ENCODE assay signal across 31 cellular contexts in the genomic region with DNA sequence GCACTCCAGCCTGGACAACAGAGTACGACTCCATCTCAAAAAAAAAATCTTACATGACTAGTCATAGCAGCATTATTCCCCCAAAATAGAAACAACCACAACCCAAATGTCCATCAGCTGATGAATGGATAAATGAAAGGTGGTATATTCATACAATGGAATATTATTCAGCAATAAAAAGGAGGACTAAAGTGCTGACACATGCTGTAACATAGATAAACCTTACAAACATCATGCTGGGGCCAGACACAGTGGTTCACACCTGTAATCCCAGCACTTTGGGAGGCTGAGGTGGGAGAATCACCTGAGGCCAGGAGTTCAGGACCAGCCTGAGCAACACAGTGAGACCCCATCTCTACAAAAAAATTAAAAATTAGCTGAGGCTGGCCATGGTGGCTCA. TPM values are rescaled to one million over a fixed set of nuclear protein-coding genes. Genes with fewer than 3 reads are reported as not detected.
DNase-seq lines count a peak whose midpoint lies in the region; ATAC-seq, FAIRE-seq and TF ChIP-seq lines count a peak whose summit lies in the region.
"Had no signal": no experiment of that assay in that cellular context is flagged by ENCODE, and none has a peak within 500 bp of the region (broad histone marks: within the 10 kb centered on the region; RNA-seq: fewer than 3 reads in every experiment).

No MANE protein-coding gene starts in this region.

- H3K36me3 ChIP-seq in HepG2 (replicated peaks in 1 of 2; ENCODE audit: control insufficient read depth in 1 of 2, insufficient read depth in 2 of 2, low read length in 2 of 2) (no peaks in the 10 kb centered on the region), right lobe of liver (no peaks in the 10 kb centered on the region), IMR-90 (ENCODE audit: control insufficient read depth, insufficient read depth, low read length) (no peaks in the 10 kb centered on the region)
- H3K36me3 ChIP-seq: BE2C, BLaER1 had no signal

- H4K91ac ChIP-seq in IMR-90 (ENCODE audit: insufficient read depth, low read depth, low read length), result no peak overlapping the region

- no peak overlapping the region for H3K9ac ChIP-seq in HepG2 (ENCODE audit: insufficient read depth, low read depth, low read length)
- no peak overlapping the region for H3K9ac ChIP-seq in IMR-90 (ENCODE audit: low read depth, low read length)
- H3K9ac ChIP-seq: BLaER1 had no signal

- CTCF ChIA-PET in HepG2 (lab: Yijun Ruan, JAX; ENCODE audit: low intra/inter-chr PET ratio, low total read pairs), result interaction anchor here (1.1 kb wide), 1 partner anchor 135 kb away, joined by 3 read pairs; no protein-coding TSS in a partner anchor
- CTCF ChIA-PET in IMR-90 (lab: Yijun Ruan, JAX), result no interaction called here

- H3K4me2 ChIP-seq in HepG2 (ENCODE audit: low read depth, low read length) (no peak overlapping the region), IMR-90 (ENCODE audit: low read depth, low read length) (no peak overlapping the region)
- H3K4me2 ChIP-seq: BLaER1 had no signal

- H3K14ac ChIP-seq in IMR-90 (replicated peaks; ENCODE audit: low read depth, low read length), result no peak overlapping the region

- H4K8ac ChIP-seq in IMR-90 (ENCODE audit: low read depth in 2 of 2, low read length in 2 of 2), result no peak overlapping the region

- ATAC-seq in HepG2 (no peak), right lobe of liver (no peak), IMR-90 (ENCODE audit: low read depth) (no peak), GM21528 (IDR thresholded peaks at IDR 0.05; ENCODE audit: low FRiP score, unreplicated experiment) (no peak)
- ATAC-seq: GM12878 had no signal

- H2AFZ ChIP-seq in HepG2 (ENCODE audit: low read length) (no peak overlapping the region), IMR-90 (replicated peaks; ENCODE audit: low read length, poor library complexity) (no peak overlapping the region)

- TF ChIP-seq CTCF in HepG2 (CRISPR knock-in tag; IDR thresholded peaks at IDR 0.05), result no peak
- no peak for TF ChIP-seq CTCF in right lobe of liver (IDR thresholded peaks at IDR 0.05)
- no peak for TF ChIP-seq CTCF in IMR-90 (conservative IDR thresholded peaks at IDR 0.05; ENCODE audit: low read depth, low read length)

- peak overlapping the region; percentile 41 for H3K27ac Mint-ChIP-seq in dendritic cell treated with granulocyte-macrophage colony-stimulating factor and Interleukin-4, amounts not matched to agents 40 ng/mL and 50 ng/mL, for 4 days
- H3K27ac Mint-ChIP-seq: CD4-positive, alpha-beta memory T cell; CD4-positive, CD25-positive, alpha-beta regulatory T cell had no signal

- H3K79me2 ChIP-seq in HepG2 (ENCODE audit: insufficient read depth, low read length), result no peaks in the 10 kb centered on the region

- no peak overlapping the region for H3K56ac ChIP-seq in IMR-90 (ENCODE audit: extremely low read depth, insufficient read depth, low read length)

- dilution Hi-C loops in IMR-90 (cut with HindIII; ENCODE audit: low sequenced_read_pairs, unreplicated experiment), result no loop called here

- peaks cover 13% of the 10 kb centered on the region for H3K4me1 Mint-ChIP-seq in dendritic cell treated with granulocyte-macrophage colony-stimulating factor and Interleukin-4, amounts not matched to agents 40 ng/mL and 50 ng/mL, for 4 days (ENCODE audit: low read depth)

- no peak for TF ChIP-seq EP300 in HepG2 (IDR thresholded peaks at IDR 0.05; ENCODE audit: low read depth in 2 of 2, low read length in 2 of 2)
- no peak for TF ChIP-seq EP300 in HepG2 (CRISPR knock-in tag; IDR thresholded peaks at IDR 0.05; ENCODE audit: borderline replicate concordance)

- no peaks in the 10 kb centered on the region for H4K20me1 ChIP-seq in HepG2 (ENCODE audit: insufficient read depth, low read length)
- H4K20me1 ChIP-seq in IMR-90 (ENCODE audit: insufficient read depth, low read length), result no peaks in the 10 kb centered on the region
- H4K20me1 ChIP-seq: BLaER1 had no signal

- no peak for TF ChIP-seq RAD21 in HepG2 (CRISPR knock-in tag; IDR thresholded peaks at IDR 0.05)
- no peak for TF ChIP-seq RAD21 in IMR-90 (IDR thresholded peaks at IDR 0.05; ENCODE audit: low read length)

- H3K27ac ChIP-seq in HepG2 (ENCODE audit: extremely low read length, insufficient read depth, low read length) (no peak overlapping the region), right lobe of liver (no peak overlapping the region), IMR-90 (ENCODE audit: insufficient read depth, low read length) (no peak overlapping the region)
- H3K27ac ChIP-seq: 22Rv1, BLaER1 had no signal

- intact Hi-C loops in HepG2 (cut with micrococcal nuclease; ENCODE audit: unreplicated experiment) (no loop called here), right lobe of liver (cut with DNase I) (no loop called here), IMR-90 (cut with micrococcal nuclease) (no loop called here)
- intact Hi-C loops in dendritic cell treated with granulocyte-macrophage colony-stimulating factor and Interleukin-4, amounts not matched to agents 40 ng/mL and 50 ng/mL, for 4 days (cut with micrococcal nuclease), result loop anchor here (10.0 kb wide), 1 partner anchor 552 kb away; a partner anchor contains a TSS

- no peak overlapping the region for H3K4me3 Mint-ChIP-seq in dendritic cell treated with granulocyte-macrophage colony-stimulating factor and Interleukin-4, amounts not matched to agents 40 ng/mL and 50 ng/mL, for 4 days
- H3K4me3 Mint-ChIP-seq: CD14-positive monocyte; CD4-positive, alpha-beta memory T cell; CD4-positive, CD25-positive, alpha-beta regulatory T cell; CD8-positive, alpha-beta memory T cell had no signal

- H2AK5ac ChIP-seq in IMR-90 (ENCODE audit: low read depth, low read length), result no peak overlapping the region

- H2BK120ac ChIP-seq in IMR-90 (ENCODE audit: low read depth, low read length), result no peak overlapping the region

- no peak overlapping the region for H3K18ac ChIP-seq in IMR-90 (ENCODE audit: low read depth, low read length)

- H3K4me1 ChIP-seq in HepG2 (ENCODE audit: insufficient read depth, low read length) (peaks cover 10% of the 10 kb centered on the region), right lobe of liver (no peaks in the 10 kb centered on the region), IMR-90 (ENCODE audit: control insufficient read depth, insufficient read depth, low read length) (no peaks in the 10 kb centered on the region)

- no peak overlapping the region for H3K4ac ChIP-seq in IMR-90 (ENCODE audit: low read depth, low read length)

- WGBS in HepG2 (ENCODE audit: low lambda C conversion rate), result 58% methylated on average over 1 of the region's 1 CpG
- WGBS in right lobe of liver (ENCODE audit: insufficient coverage, low coverage, low lambda C conversion rate, missing lambda C conversion rate), result 89% methylated on average over 1 of the region's 1 CpG
- no CpG with 5 or more reads among the region's 1 CpG for whole genome bisulfite sequencing in IMR-90 (ENCODE audit: extremely low coverage in 2 of 2, insufficient read length in 1 of 2), 2 experiments

- in situ Hi-C loops in HepG2 (cut with HindIII; ENCODE audit: extremely low pct_ligation_motif_present, low pct_unique_long_range_greater_than_20kb), result no loop called here
- in situ Hi-C loops in IMR-90 (cut with MboI; ENCODE audit: low sequenced_read_pairs), result loop anchor here (25.0 kb wide), 1 partner anchor 820 kb away; a partner anchor contains a TSS

- no peak overlapping the region for H2BK5ac ChIP-seq in IMR-90 (ENCODE audit: low read depth, low read length, poor library complexity, severe bottlenecking)

- TF ChIP-seq POLR2A in HepG2 (IDR thresholded peaks at IDR 0.05; ENCODE audit: insufficient read depth in 1 of 2, low read depth in 2 of 2, low read length in 2 of 2), result no peak
- no peak for TF ChIP-seq POLR2A in right lobe of liver (IDR thresholded peaks at IDR 0.05)
- no peak for TF ChIP-seq POLR2A in IMR-90 (IDR thresholded peaks at IDR 0.05; ENCODE audit: low read depth, low read length)

- no peak overlapping the region for H2BK15ac ChIP-seq in IMR-90 (ENCODE audit: low read depth, low read length)

- BruUV-seq in HepG2 (replicated peaks; lab: Mats Ljungman, UMichigan) (no TSS peak), IMR-90 (replicated peaks; lab: Mats Ljungman, UMichigan) (no TSS peak)

- H3K27me3 Mint-ChIP-seq in dendritic cell treated with granulocyte-macrophage colony-stimulating factor and Interleukin-4, amounts not matched to agents 40 ng/mL and 50 ng/mL, for 4 days, result no peaks in the 10 kb centered on the region
- H3K27me3 Mint-ChIP-seq: CD4-positive, alpha-beta memory T cell; CD8-positive, alpha-beta memory T cell had no signal

- no peaks in the 10 kb centered on the region for H3K36me3 Mint-ChIP-seq in dendritic cell treated with granulocyte-macrophage colony-stimulating factor and Interleukin-4, amounts not matched to agents 40 ng/mL and 50 ng/mL, for 4 days (ENCODE audit: low read depth)
- H3K36me3 Mint-ChIP-seq: CD14-positive monocyte; CD4-positive, alpha-beta memory T cell; CD4-positive, CD25-positive, alpha-beta regulatory T cell; CD8-positive, alpha-beta memory T cell had no signal

- H3K9me3 ChIP-seq in HepG2 (ENCODE audit: low read length) (peaks cover 10% of the 10 kb centered on the region; the same call in 1 of the 2 replicates), right lobe of liver (no peaks in the 10 kb centered on the region), IMR-90 (ENCODE audit: control insufficient read depth, insufficient read depth, low read length) (no peaks in the 10 kb centered on the region)
- H3K9me3 ChIP-seq: BE2C had no signal

- POLR2A ChIA-PET in HepG2 (lab: Yijun Ruan, JAX) (no interaction called here), IMR-90 (lab: Charles Lee; ENCODE audit: unreplicated experiment) (no interaction called here)

- no peaks in the 10 kb centered on the region for H3K9me1 ChIP-seq in IMR-90 (ENCODE audit: insufficient read depth, low read length)

- DNase-seq in HepG2 (ENCODE audit: low spot score), result no peak
- no peak for DNase-seq in right lobe of liver
- DNase-seq in IMR-90, result no peak
- no peak for DNase-seq in dermis blood vessel endothelial cell
- DNase-seq: ACHN; BE2C; C1 segment of cervical spinal cord; CD4-positive, alpha-beta memory T cell; CD4-positive, CD25-positive, alpha-beta regulatory T cell; COR-L47; DMS 273 treated with DMSO at 0.1 percent for 48 hours; DMS153; DMS53; DMS79; DND-41; EL; GDM1 had no signal

- H3K79me1 ChIP-seq in IMR-90 (ENCODE audit: low read depth in 1 of 2, low read length in 2 of 2), result no peaks in the 10 kb centered on the region

- H2AK9ac ChIP-seq in IMR-90 (replicated peaks; ENCODE audit: low read depth, low read length, poor library complexity), result no peak overlapping the region

- FAIRE-seq in HepG2 (lab: Jason Lieb, UNC), result no peak
- FAIRE-seq: GM12878, GM12892, GM18507 had no signal

- peaks cover 0 to 3% of the 10 kb centered on the region in 2 experiments; a peak in 2 of 5 replicates for H3K27me3 ChIP-seq in HepG2 (ENCODE audit: control insufficient read depth in 1 of 2, insufficient read depth in 2 of 2, low read length in 2 of 2)
- H3K27me3 ChIP-seq in right lobe of liver, result no peaks in the 10 kb centered on the region
- H3K27me3 ChIP-seq in IMR-90 (ENCODE audit: control insufficient read depth, insufficient read depth, low read length), result no peaks in the 10 kb centered on the region; the same call in 1 of the 2 replicates
- H3K27me3 ChIP-seq: BE2C, BLaER1 had no signal

- H3K23ac ChIP-seq in IMR-90 (ENCODE audit: low read depth, low read length), result no peak overlapping the region

- H3K9me3 Mint-ChIP-seq in dendritic cell treated with granulocyte-macrophage colony-stimulating factor and Interleukin-4, amounts not matched to agents 40 ng/mL and 50 ng/mL, for 4 days, result peaks cover 14% of the 10 kb centered on the region
- H3K9me3 Mint-ChIP-seq: CD8-positive, alpha-beta memory T cell had no signal

- no peak overlapping the region for H4K5ac ChIP-seq in IMR-90 (ENCODE audit: low read depth, low read length)

- no peak overlapping the region for H2BK20ac ChIP-seq in IMR-90 (ENCODE audit: low read depth, low read length)

- H3K4me3 ChIP-seq in HepG2 (replicated peaks in 1 of 3; ENCODE audit: insufficient read depth in 1 of 3, low read depth in 2 of 3, low read length in 3 of 3) (no peak overlapping the region), right lobe of liver (no peak overlapping the region), IMR-90 (ENCODE audit: insufficient read depth, low read depth, low read length) (no peak overlapping the region)
- H3K4me3 ChIP-seq: BLaER1, GM12878 had no signal

RNA-seq across cellular contexts. Expression of a gene that starts 16.9 kb away (rescaled TPM):
- total RNA-seq in HepG2 (2016; rRNA removed; fragmentation: Illumina TruSeq; extraction: Trizol), result 0.02 TPM in 1 of 2 replicates, not detected in the other
- total RNA-seq in HepG2 (2016; cell fraction: cytosol; rRNA removed; fragmentation: Illumina TruSeq; extraction: Trizol; ENCODE audit: low read depth), result not detected in 2 replicates
- 0.03 and 0.04 TPM in 2 replicates for total RNA-seq in HepG2 (2016; cell fraction: insoluble cytoplasmic fraction; rRNA removed; fragmentation: Illumina TruSeq; extraction: Trizol)
- not detected in 2 replicates for total RNA-seq in HepG2 (2016; cell fraction: membrane; rRNA removed; fragmentation: Illumina TruSeq; extraction: Trizol)
- 0.12 TPM in 1 of 2 replicates, not detected in the other for total RNA-seq in HepG2 (2016; cell fraction: nucleus; rRNA removed; fragmentation: Illumina TruSeq; extraction: Trizol)
- 0.04 and 0.05 TPM in 2 replicates for polyA plus RNA-seq in HepG2 (2011; rRNA removed)
- polyA plus RNA-seq in HepG2 (2011; cell fraction: cytosol; rRNA removed), result 0.01 TPM in 1 of 2 replicates, not detected in the other
- 0.24 and 0.29 TPM in 2 replicates for polyA plus RNA-seq in HepG2 (2011; cell fraction: nucleus; rRNA removed)
- polyA plus RNA-seq in HepG2 (2012), result 0.03 and 0.08 TPM in 2 replicates
- not detected in 2 replicates for polyA plus RNA-seq in HepG2 (2016; cell fraction: cytosol; fragmentation: Illumina TruSeq; extraction: Trizol; ENCODE audit: low read depth)
- not detected in 2 replicates for polyA plus RNA-seq in HepG2 (2016; cell fraction: insoluble cytoplasmic fraction; fragmentation: Illumina TruSeq; extraction: Trizol; ENCODE audit: low read depth)
- 0.06 TPM in 1 of 2 replicates, not detected in the other for polyA plus RNA-seq in HepG2 (2016; cell fraction: membrane; fragmentation: Illumina TruSeq; extraction: Trizol; ENCODE audit: low read depth)
- polyA plus RNA-seq in HepG2 (2016; cell fraction: nucleus; fragmentation: Illumina TruSeq; extraction: Trizol; ENCODE audit: insufficient read depth, low read depth), result not detected in 2 replicates
- polyA minus RNA-seq in HepG2 (2011; rRNA and poly(A)+ RNA removed; ENCODE audit: low replicate concordance), result 0.18 TPM in 1 of 2 replicates, not detected in the other
- not detected in 2 replicates for polyA minus RNA-seq in HepG2 (2011; cell fraction: cytosol; rRNA and poly(A)+ RNA removed)
- 0.12 and 0.13 TPM in 2 replicates for polyA minus RNA-seq in HepG2 (2011; cell fraction: nucleus; rRNA and poly(A)+ RNA removed)
- total RNA-seq in right lobe of liver, result not detected
- not detected in 2 replicates for total RNA-seq in IMR-90 (2012; rRNA removed)
- polyA plus RNA-seq in IMR-90 (2012; rRNA removed), result 0.10 TPM in 1 of 2 replicates, not detected in the other
- polyA plus RNA-seq in IMR-90 (2012; cell fraction: cytosol; rRNA removed), result not detected in 2 replicates
- polyA plus RNA-seq in IMR-90 (2012; cell fraction: nucleus; rRNA removed; ENCODE audit: low replicate concordance), result 0.05 and 0.06 TPM in 2 replicates
- total RNA-seq in dermis blood vessel endothelial cell, result not detected in 2 replicates
- total RNA-seq: A172; A673; CD8-positive, alpha-beta memory T cell; Daoy; G401; GM12878 had no signal
- polyA plus RNA-seq: AG04450; CD14-positive monocyte; CD4-positive, alpha-beta memory T cell; CD8-positive, alpha-beta memory T cell had no signal
